ENCODE assay signal across 14 cellular contexts in the genomic region with DNA sequence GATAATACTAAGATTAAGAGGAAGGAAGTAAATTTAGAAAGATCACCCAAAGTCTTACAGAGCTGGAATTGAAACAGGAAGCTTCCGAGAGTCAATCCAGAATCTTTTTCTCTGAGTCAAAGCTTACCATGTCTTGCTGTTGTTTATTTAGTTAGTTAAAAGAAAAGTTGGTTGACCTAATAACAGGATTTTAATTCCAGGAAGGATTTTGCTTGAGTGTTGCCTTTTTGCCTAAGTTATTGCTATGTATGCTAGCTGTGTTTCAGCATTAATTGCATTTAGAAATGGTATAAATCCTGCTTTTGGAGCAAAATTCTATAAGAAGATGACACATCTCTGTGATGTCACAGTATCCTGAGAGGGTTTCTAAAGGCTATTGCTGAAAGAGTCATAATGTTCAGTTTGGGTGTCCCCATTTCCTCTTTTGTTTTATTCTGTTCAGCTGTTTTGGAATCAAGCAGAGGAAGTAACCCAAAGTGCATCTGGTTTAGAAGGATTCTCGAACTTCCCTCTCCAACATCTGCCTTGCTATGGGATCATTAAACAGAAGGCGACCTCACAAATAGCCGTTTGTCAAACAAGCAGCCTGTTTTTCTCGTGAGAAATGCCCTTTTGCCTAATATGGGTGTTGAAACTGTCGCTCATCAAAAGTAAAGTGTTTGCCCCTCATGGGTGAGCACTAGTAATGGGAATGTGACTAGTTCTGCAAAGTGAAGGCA.
DNase-seq lines count a peak whose midpoint lies in the region; ATAC-seq, FAIRE-seq and TF ChIP-seq lines count a peak whose summit lies in the region.
"Had no signal": no experiment of that assay in that cellular context is flagged by ENCODE, and none has a peak within 500 bp of the region (broad histone marks: within the 10 kb centered on the region; RNA-seq: fewer than 3 reads in every experiment).

No MANE protein-coding gene starts in this region.

- FAIRE-seq in HepG2 (lab: Jason Lieb, UNC), result no peak
- FAIRE-seq: colon, kidney had no signal

- H3K36me3 ChIP-seq in A673 (ENCODE audit: insufficient read depth, low read length, poor library complexity, severe bottlenecking) (no peaks in the 10 kb centered on the region), brain microvascular endothelial cell (replicated peaks) (no peaks in the 10 kb centered on the region), HepG2 (replicated peaks in 1 of 2; ENCODE audit: control insufficient read depth in 1 of 2, insufficient read depth in 2 of 2, low read length in 2 of 2) (no peaks in the 10 kb centered on the region)
- H3K36me3 ChIP-seq: prostate gland had no signal

- H4K20me1 ChIP-seq in HepG2 (ENCODE audit: insufficient read depth, low read length), result no peaks in the 10 kb centered on the region

- H3K79me2 ChIP-seq in HepG2 (ENCODE audit: insufficient read depth, low read length), result no peaks in the 10 kb centered on the region

- TF ChIP-seq EP300 in HepG2 (IDR thresholded peaks at IDR 0.05; ENCODE audit: low read depth in 2 of 2, low read length in 2 of 2) (no peak), HepG2 (CRISPR knock-in tag; IDR thresholded peaks at IDR 0.05; ENCODE audit: borderline replicate concordance) (no peak)

- no peak for TF ChIP-seq CTCF in A673 (conservative IDR thresholded peaks at IDR 0.05; ENCODE audit: low read depth, low read length)
- TF ChIP-seq CTCF in brain microvascular endothelial cell (IDR thresholded peaks at IDR 0.05; ENCODE audit: low read depth, low read length, missing control alignments), result no peak
- no peak for TF ChIP-seq CTCF in HepG2 (CRISPR knock-in tag; IDR thresholded peaks at IDR 0.05)
- TF ChIP-seq CTCF in GM13977 (IDR thresholded peaks at IDR 0.05; ENCODE audit: extremely low read depth, insufficient read depth, missing control alignments), result no peak

- peak; percentile 63 for DNase-seq in A673 (ENCODE audit: low spot score)
- DNase-seq in KBM-7, result peak; percentile 20
- peak; percentile 35 for DNase-seq in brain microvascular endothelial cell
- DNase-seq in HepG2 (ENCODE audit: low spot score), result no peak
- DNase-seq in hepatic stellate cell (ENCODE audit: low spot score), result no peak
- DNase-seq in GM13977 (ENCODE audit: low spot score), result no peak
- no peak for DNase-seq in NCI-H2196 (lab: John Stamatoyannopoulos, UW; ENCODE audit: unreplicated experiment)
- DNase-seq: activated T-cell treated with anti-CD3 and anti-CD28 coated beads, Interleukin-2, amount 50 U/mL, for 48 hours; kidney; NCI-H2171 treated with DMSO at 0.1 percent for 48 hours; T-cell had no signal

- no peak for TF ChIP-seq POLR2A in HepG2 (IDR thresholded peaks at IDR 0.05; ENCODE audit: insufficient read depth in 1 of 2, low read depth in 2 of 2, low read length in 2 of 2)

- no peak overlapping the region for H3K4me2 ChIP-seq in HepG2 (ENCODE audit: low read depth, low read length)

- ATAC-seq in HepG2 (no peak), HG03159 (IDR thresholded peaks at IDR 0.05; ENCODE audit: unreplicated experiment) (no peak)
- ATAC-seq: T-cell had no signal

- TF ChIP-seq RAD21 in HepG2 (CRISPR knock-in tag; IDR thresholded peaks at IDR 0.05), result no peak

- in situ Hi-C loops in KBM-7 (cut with MboI; ENCODE audit: low pct_unique_long_range_greater_than_20kb, low sequenced_read_pairs) (no loop called here), brain microvascular endothelial cell (cut with HindIII; ENCODE audit: low pct_ligation_motif_present, low sequenced_read_pairs) (no loop called here), HepG2 (cut with HindIII; ENCODE audit: extremely low pct_ligation_motif_present, low pct_unique_long_range_greater_than_20kb) (no loop called here), GM13977 (cut with MboI; ENCODE audit: low pct_unique_long_range_greater_than_20kb, low sequenced_read_pairs, unreplicated experiment) (no loop called here)

- CTCF ChIA-PET in A673 (lab: Charles Lee) (no interaction called here), HepG2 (lab: Yijun Ruan, JAX; ENCODE audit: low intra/inter-chr PET ratio, low total read pairs) (no interaction called here)

- WGBS in HepG2 (ENCODE audit: low lambda C conversion rate), result 4% methylated on average over 6 of the region's 6 CpGs

- H3K27ac ChIP-seq in A673 (ENCODE audit: low read depth, low read length, poor library complexity, severe bottlenecking) (peak overlapping the region; percentile 41), brain microvascular endothelial cell (peak overlapping the region; percentile 34), HepG2 (ENCODE audit: extremely low read length, insufficient read depth, low read length) (no peak overlapping the region)
- H3K27ac ChIP-seq: prostate gland had no signal

- peaks cover 13% of the 10 kb centered on the region for H3K4me1 ChIP-seq in A673 (ENCODE audit: insufficient read depth, low read length, poor library complexity, severe bottlenecking)
- H3K4me1 ChIP-seq in HepG2 (ENCODE audit: insufficient read depth, low read length), result peaks cover 16% of the 10 kb centered on the region; the same call in 1 of the 2 replicates
- H3K4me1 ChIP-seq: prostate gland had no signal

- BruUV-seq in A673 (replicated peaks; lab: Mats Ljungman, UMichigan) (no TSS peak), HepG2 (replicated peaks; lab: Mats Ljungman, UMichigan) (no TSS peak)

- H3K9me3 ChIP-seq in A673 (ENCODE audit: low read depth, low read length, poor library complexity, severe bottlenecking) (peaks cover 4% of the 10 kb centered on the region), HepG2 (ENCODE audit: low read length) (peaks cover 36% of the 10 kb centered on the region)
- H3K9me3 ChIP-seq: prostate gland had no signal

- H3K27me3 ChIP-seq in A673 (replicated peaks; ENCODE audit: insufficient read depth, low read depth, low read length, poor library complexity) (no peaks in the 10 kb centered on the region), brain microvascular endothelial cell (replicated peaks) (no peaks in the 10 kb centered on the region), HepG2 (ENCODE audit: control insufficient read depth in 1 of 2, insufficient read depth in 2 of 2, low read length in 2 of 2) (no peaks in the 10 kb centered on the region)

- no peak overlapping the region for H3K9ac ChIP-seq in HepG2 (ENCODE audit: insufficient read depth, low read depth, low read length)

- H3K4me3 ChIP-seq in A673 (ENCODE audit: low read depth, low read length, poor library complexity, severe bottlenecking) (no peak overlapping the region), brain microvascular endothelial cell (ENCODE audit: low read depth, low read length) (no peak overlapping the region), HepG2 (replicated peaks in 1 of 3; ENCODE audit: insufficient read depth in 1 of 3, low read depth in 2 of 3, low read length in 3 of 3) (no peak overlapping the region)
- H3K4me3 ChIP-seq: prostate gland had no signal

- intact Hi-C loops in A673 (cut with micrococcal nuclease; ENCODE audit: unreplicated experiment) (no loop called here), HepG2 (cut with micrococcal nuclease; ENCODE audit: unreplicated experiment) (no loop called here)

- no peak overlapping the region for H2AFZ ChIP-seq in HepG2 (ENCODE audit: low read length)

- POLR2A ChIA-PET in A673 (lab: Charles Lee; ENCODE audit: low non-redundant PET) (no interaction called here), HepG2 (lab: Yijun Ruan, JAX) (no interaction called here)

TF ChIP-seq in HepG2, 621 proteins besides CTCF, POLR2A, EP300 and RAD21 (continues in another document):
- no peak for TF ChIP-seq ZNF629 (CRISPR knock-in tag; conservative IDR thresholded peaks at IDR 0.05)
- TF ChIP-seq, protein P1, sequence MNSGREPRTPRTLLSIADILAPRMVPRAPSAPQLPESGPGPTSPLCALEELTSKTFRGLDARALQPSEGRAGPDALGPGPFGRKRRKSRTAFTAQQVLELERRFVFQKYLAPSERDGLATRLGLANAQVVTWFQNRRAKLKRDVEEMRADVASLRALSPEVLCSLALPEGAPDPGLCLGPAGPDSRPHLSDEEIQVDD (CRISPR knock-in tag; IDR thresholded peaks at IDR 0.05; ENCODE audit: borderline replicate concordance), result no peak
- no peak for TF ChIP-seq HIVEP1 (CRISPR knock-in tag; IDR thresholded peaks at IDR 0.05)
- peak; percentile 70 for TF ChIP-seq CREB1 (IDR thresholded peaks at IDR 0.05)
- no peak for TF ChIP-seq CREB1 (CRISPR knock-in tag; IDR thresholded peaks at IDR 0.05)
- TF ChIP-seq, protein P2, sequence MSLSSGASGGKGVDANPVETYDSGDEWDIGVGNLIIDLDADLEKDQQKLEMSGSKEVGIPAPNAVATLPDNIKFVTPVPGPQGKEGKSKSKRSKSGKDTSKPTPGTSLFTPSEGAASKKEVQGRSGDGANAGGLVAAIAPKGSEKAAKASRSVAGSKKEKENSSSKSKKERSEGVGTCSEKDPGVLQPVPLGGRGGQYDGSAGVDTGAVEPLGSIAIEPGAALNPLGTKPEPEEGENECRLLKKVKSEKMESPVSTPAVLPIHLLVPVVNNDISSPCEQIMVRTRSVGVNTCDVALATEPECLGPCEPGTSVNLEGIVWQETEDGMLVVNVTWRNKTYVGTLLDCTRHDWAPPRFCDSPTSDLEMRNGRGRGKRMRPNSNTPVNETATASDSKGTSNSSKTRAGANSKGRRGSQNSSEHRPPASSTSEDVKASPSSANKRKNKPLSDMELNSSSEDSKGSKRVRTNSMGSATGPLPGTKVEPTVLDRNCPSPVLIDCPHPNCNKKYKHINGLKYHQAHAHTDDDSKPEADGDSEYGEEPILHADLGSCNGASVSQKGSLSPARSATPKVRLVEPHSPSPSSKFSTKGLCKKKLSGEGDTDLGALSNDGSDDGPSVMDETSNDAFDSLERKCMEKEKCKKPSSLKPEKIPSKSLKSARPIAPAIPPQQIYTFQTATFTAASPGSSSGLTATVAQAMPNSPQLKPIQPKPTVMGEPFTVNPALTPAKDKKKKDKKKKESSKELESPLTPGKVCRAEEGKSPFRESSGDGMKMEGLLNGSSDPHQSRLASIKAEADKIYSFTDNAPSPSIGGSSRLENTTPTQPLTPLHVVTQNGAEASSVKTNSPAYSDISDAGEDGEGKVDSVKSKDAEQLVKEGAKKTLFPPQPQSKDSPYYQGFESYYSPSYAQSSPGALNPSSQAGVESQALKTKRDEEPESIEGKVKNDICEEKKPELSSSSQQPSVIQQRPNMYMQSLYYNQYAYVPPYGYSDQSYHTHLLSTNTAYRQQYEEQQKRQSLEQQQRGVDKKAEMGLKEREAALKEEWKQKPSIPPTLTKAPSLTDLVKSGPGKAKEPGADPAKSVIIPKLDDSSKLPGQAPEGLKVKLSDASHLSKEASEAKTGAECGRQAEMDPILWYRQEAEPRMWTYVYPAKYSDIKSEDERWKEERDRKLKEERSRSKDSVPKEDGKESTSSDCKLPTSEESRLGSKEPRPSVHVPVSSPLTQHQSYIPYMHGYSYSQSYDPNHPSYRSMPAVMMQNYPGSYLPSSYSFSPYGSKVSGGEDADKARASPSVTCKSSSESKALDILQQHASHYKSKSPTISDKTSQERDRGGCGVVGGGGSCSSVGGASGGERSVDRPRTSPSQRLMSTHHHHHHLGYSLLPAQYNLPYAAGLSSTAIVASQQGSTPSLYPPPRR (CRISPR knock-in tag; IDR thresholded peaks at IDR 0.05; ENCODE audit: borderline replicate concordance), result no peak

Comparison
In these comparisons a context has a peak if more than half of its experiments do, and no peak if none do; other contexts are left out.
1. DNase-seq: peak in A673 (single experiment), KBM-7 (single experiment) and brain microvascular endothelial cell (single experiment); none in HepG2 (single experiment), hepatic stellate cell (single experiment), GM13977 (single experiment) and NCI-H2196 (single experiment).